In the genomic region with DNA sequence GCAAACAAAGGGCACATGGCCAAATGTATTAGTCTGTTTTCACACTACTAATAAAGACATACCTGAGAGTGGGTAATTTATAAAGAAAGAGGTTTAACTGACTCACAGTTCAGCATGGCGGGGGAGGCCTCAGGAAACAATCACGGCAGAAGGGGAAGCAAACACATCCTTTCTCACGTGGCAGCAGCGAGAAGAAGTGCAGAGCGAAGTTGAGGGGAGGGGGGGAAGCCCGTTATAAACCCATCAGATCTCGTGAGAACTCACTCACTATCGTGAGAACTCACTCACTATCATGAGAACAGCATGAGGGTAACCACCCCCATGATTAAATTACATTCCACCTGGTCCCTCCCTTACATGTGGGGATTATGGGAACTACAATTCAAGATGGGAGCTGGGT, we compare ENCODE assay signal across 25 cellular contexts.
"Had no signal": no experiment of that assay in that cellular context is flagged by ENCODE, and none has a peak within 500 bp of the region (broad histone marks: within the 10 kb centered on the region; RNA-seq: fewer than 3 reads in every experiment).

No MANE protein-coding gene starts in this region.

- H3K4me3 Mint-ChIP-seq: activated T-cell treated with anti-CD3 and anti-CD28 coated beads, Interleukin-2, amount 50 U/mL, for 24 hours; activated T-helper 17 cell treated with anti-CD3 and anti-CD28 coated beads, Interleukin-2, amount 50 U/mL, for 72 hours; dendritic cell treated with granulocyte-macrophage colony-stimulating factor and Interleukin-4, amounts not matched to agents 40 ng/mL and 50 ng/mL, for 4 days; mesothelial cell of epicardium had no signal

- H3K36me3 Mint-ChIP-seq: mesothelial cell of epicardium; naive thymus-derived CD8-positive, alpha-beta T cell had no signal

- H3K27me3 Mint-ChIP-seq: activated T-cell treated with anti-CD3 and anti-CD28 coated beads, Interleukin-2, amount 50 U/mL, for 24 hours; activated T-helper 17 cell treated with anti-CD3 and anti-CD28 coated beads, Interleukin-2, amount 50 U/mL, for 72 hours; progenitor cell of endocrine pancreas had no signal

- H3K4me3 ChIP-seq: body of pancreas, cardiac muscle cell, lung, thoracic aorta, upper lobe of left lung had no signal

- H3K27ac Mint-ChIP-seq: activated T-cell treated with anti-CD3 and anti-CD28 coated beads, Interleukin-2, amount 50 U/mL, for 24 hours; activated T-helper 17 cell treated with anti-CD3 and anti-CD28 coated beads, Interleukin-2, amount 50 U/mL, for 72 hours; dendritic cell treated with granulocyte-macrophage colony-stimulating factor and Interleukin-4, amounts not matched to agents 40 ng/mL and 50 ng/mL, for 4 days; mesothelial cell of epicardium had no signal

- H3K9me3 ChIP-seq: body of pancreas, thoracic aorta, upper lobe of left lung had no signal

- H3K36me3 ChIP-seq: cardiac muscle cell, thoracic aorta, upper lobe of left lung had no signal

- H3K27me3 ChIP-seq: body of pancreas, cardiac muscle cell, foreskin keratinocyte, upper lobe of left lung had no signal

- ATAC-seq: activated CD4-positive, CD25-positive, alpha-beta regulatory T cell treated with anti-CD3 and anti-CD28 coated beads, Interleukin-2, amount 50 U/mL, for 24 hours; activated T-helper 17 cell treated with anti-CD3 and anti-CD28 coated beads, Interleukin-2, amount 50 U/mL, for 72 hours; body of pancreas; foreskin keratinocyte; left lobe of liver; naive thymus-derived CD8-positive, alpha-beta T cell had no signal

- DNase-seq: activated CD4-positive, alpha-beta T cell treated with anti-CD3 and anti-CD28 coated beads, Interleukin-2, amount 50 U/mL, for 1 hour; activated CD8-positive, alpha-beta memory T cell treated with anti-CD3 and anti-CD28 coated beads for 24 hours; activated CD8-positive, alpha-beta memory T cell treated with anti-CD3 and anti-CD28 coated beads, Interleukin-2, amount 50 U/mL, for 4 hours; activated naive CD4-positive, alpha-beta T cell treated with Interleukin-2 at 50 U/mL for 16 hours; activated T-cell treated with anti-CD3 and anti-CD28 coated beads, Interleukin-2, amount 50 U/mL, for 24 hours; anterior cingulate cortex; body of pancreas; effector CD8-positive, alpha-beta T cell; foreskin keratinocyte; kidney; stimulated activated CD4-positive, alpha-beta T cell treated with anti-CD3 and anti-CD28 coated beads, Interleukin-2, amount 100 ng/mL, for 48 hours; stimulated activated CD8-positive, alpha-beta memory T cell treated with anti-CD3 and anti-CD28 coated beads, Interleukin-4, amount 100 ng/mL, for 48 hours; stimulated activated naive CD4-positive, alpha-beta T cell; upper lobe of left lung had no signal

- H3K27ac ChIP-seq: body of pancreas, cardiac muscle cell, foreskin keratinocyte, thoracic aorta, upper lobe of left lung, VCaP had no signal

- H3K4me1 ChIP-seq: body of pancreas, upper lobe of left lung had no signal

- H3K4me1 Mint-ChIP-seq: activated T-helper 17 cell treated with anti-CD3 and anti-CD28 coated beads, Interleukin-2, amount 50 U/mL, for 72 hours had no signal

- H3K9me3 Mint-ChIP-seq: activated T-cell treated with anti-CD3 and anti-CD28 coated beads, Interleukin-2, amount 50 U/mL, for 24 hours; activated T-helper 17 cell treated with anti-CD3 and anti-CD28 coated beads, Interleukin-2, amount 50 U/mL, for 72 hours; dendritic cell treated with granulocyte-macrophage colony-stimulating factor and Interleukin-4, amounts not matched to agents 40 ng/mL and 50 ng/mL, for 4 days; naive thymus-derived CD8-positive, alpha-beta T cell had no signal
